ENCODE assay signal across 15 cellular contexts in the genomic region with DNA sequence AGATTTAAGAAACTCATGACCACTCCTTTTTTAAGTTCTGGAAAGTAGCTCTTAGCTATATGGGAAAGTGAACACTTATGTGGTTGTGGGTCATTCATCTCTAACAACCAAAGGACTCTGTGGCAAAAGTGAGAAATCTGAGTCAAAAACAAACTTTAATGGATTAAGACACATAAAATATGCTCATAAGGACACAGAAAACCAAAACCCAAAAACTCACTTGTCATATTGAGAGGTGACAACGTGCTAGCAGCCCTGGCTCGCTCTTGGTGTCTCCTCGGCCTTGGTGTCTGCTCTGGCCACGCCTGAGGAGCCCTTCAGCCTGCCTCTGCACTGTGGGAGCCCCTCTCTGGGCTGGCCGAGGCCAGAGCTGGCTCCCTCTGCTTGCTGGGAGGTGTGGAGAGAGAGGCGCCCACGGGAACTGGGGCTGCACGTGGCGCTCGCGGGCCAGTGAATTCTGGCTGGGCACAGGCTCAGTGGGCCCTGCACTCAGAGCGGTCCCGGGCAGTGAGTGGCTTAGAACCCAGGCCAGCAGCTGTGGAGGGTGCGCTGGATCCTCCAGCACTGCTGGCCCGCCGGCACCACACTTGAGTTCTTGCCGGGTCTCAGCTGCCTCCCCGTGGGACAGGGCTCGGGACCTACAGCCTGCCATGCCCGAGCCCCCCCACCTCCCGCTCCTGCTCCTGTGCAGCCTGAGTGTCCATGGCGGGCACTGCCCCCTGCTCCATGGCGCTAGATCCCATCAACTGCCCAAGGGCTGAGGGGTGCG.
"Had no signal": no experiment of that assay in that cellular context is flagged by ENCODE, and none has a peak within 500 bp of the region (broad histone marks: within the 10 kb centered on the region; RNA-seq: fewer than 3 reads in every experiment).

No MANE protein-coding gene starts in this region.

- H3K36me3 Mint-ChIP-seq: activated CD4-positive, alpha-beta memory T cell treated with anti-CD3 and anti-CD28 coated beads for 36 hours had no signal

- H3K4me1 Mint-ChIP-seq: central memory CD8-positive, alpha-beta T cell had no signal

- ATAC-seq: body of pancreas, heart left ventricle, left ventricle myocardium superior had no signal

- H3K36me3 ChIP-seq: heart left ventricle, tibial nerve had no signal

- H3K4me3 Mint-ChIP-seq: activated CD4-positive, alpha-beta memory T cell treated with anti-CD3 and anti-CD28 coated beads for 36 hours; activated naive CD4-positive, alpha-beta T cell treated with anti-CD3 and anti-CD28 coated beads for 36 hours; central memory CD8-positive, alpha-beta T cell; neural crest cell had no signal

- H3K4me3 ChIP-seq: body of pancreas, heart left ventricle, tibial nerve had no signal

- H3K27ac Mint-ChIP-seq: activated CD4-positive, alpha-beta memory T cell treated with anti-CD3 and anti-CD28 coated beads for 36 hours; activated naive CD4-positive, alpha-beta T cell treated with anti-CD3 and anti-CD28 coated beads for 36 hours had no signal

- H3K9me3 ChIP-seq: body of pancreas had no signal

- H3K27ac ChIP-seq: body of pancreas, heart left ventricle, parathyroid adenoma, tibial nerve had no signal

- H3K27me3 ChIP-seq: body of pancreas, heart left ventricle, tibial nerve had no signal

- H3K27me3 Mint-ChIP-seq: activated CD4-positive, alpha-beta memory T cell treated with anti-CD3 and anti-CD28 coated beads for 36 hours had no signal

- H3K9me3 Mint-ChIP-seq: central memory CD8-positive, alpha-beta T cell had no signal

- DNase-seq: activated CD4-positive, alpha-beta memory T cell treated with anti-CD3 and anti-CD28 coated beads for 36 hours; activated CD4-positive, CD25-positive, alpha-beta regulatory T cell treated with anti-CD3 and anti-CD28 coated beads, Interleukin-2, amount 50 U/mL, for 72 hours; activated naive CD4-positive, alpha-beta T cell treated with anti-CD3 and anti-CD28 coated beads for 36 hours; activated T-cell treated with anti-CD3 and anti-CD28 coated beads, Interleukin-2, amount 50 U/mL, for 48 hours; body of pancreas; cortex of kidney; effector CD8-positive, alpha-beta T cell; heart left ventricle; left ventricle myocardium superior; stimulated activated CD4-positive, alpha-beta T cell treated with anti-CD3 and anti-CD28 coated beads, Interleukin-15, amount 100 ng/mL, for 24 hours; stimulated activated CD4-positive, alpha-beta T cell treated with anti-CD3 and anti-CD28 coated beads, Interleukin-4, amount 100 ng/mL, for 24 hours had no signal
